In the genomic region with DNA sequence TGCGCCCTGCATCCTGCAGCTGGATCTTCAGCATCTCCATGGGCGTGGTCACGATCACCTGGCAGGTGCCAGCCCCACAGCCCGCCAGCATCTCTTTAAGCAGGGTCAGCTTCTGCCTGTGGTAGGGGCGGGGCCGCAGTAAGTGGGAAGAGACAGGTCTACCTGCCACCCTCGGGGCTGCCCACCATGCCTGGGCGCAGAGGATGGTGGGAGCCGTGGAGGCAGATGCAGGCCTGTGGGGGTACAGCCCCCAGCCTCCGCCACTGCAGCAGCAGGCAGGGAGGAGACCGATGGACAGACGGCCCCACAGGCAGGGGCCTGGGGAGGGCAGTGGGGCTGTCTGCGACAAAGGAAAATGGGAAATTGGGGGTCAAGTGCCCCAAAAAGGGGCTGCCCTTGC, we compare ENCODE assay signal across 1 cellular context.
TF ChIP-seq lines count a peak whose summit lies in the region.

No MANE protein-coding gene starts in this region.

TF ChIP-seq in K562, 482 proteins besides CTCF, POLR2A, EP300 and RAD21:
- TF ChIP-seq ZNF561 (CRISPR knock-in tag; conservative IDR thresholded peaks at IDR 0.05) (no peak), ZKSCAN1 (IDR thresholded peaks at IDR 0.05; ENCODE audit: low read depth, low read length) (no peak), RBM22 (IDR thresholded peaks at IDR 0.05; ENCODE audit: low read depth, low read length, poor library complexity, severe bottlenecking) (peak; percentile 3), MTF1 (CRISPR knock-in tag; IDR thresholded peaks at IDR 0.05; ENCODE audit: borderline replicate concordance) (no peak)
- TF ChIP-seq, protein P1, sequence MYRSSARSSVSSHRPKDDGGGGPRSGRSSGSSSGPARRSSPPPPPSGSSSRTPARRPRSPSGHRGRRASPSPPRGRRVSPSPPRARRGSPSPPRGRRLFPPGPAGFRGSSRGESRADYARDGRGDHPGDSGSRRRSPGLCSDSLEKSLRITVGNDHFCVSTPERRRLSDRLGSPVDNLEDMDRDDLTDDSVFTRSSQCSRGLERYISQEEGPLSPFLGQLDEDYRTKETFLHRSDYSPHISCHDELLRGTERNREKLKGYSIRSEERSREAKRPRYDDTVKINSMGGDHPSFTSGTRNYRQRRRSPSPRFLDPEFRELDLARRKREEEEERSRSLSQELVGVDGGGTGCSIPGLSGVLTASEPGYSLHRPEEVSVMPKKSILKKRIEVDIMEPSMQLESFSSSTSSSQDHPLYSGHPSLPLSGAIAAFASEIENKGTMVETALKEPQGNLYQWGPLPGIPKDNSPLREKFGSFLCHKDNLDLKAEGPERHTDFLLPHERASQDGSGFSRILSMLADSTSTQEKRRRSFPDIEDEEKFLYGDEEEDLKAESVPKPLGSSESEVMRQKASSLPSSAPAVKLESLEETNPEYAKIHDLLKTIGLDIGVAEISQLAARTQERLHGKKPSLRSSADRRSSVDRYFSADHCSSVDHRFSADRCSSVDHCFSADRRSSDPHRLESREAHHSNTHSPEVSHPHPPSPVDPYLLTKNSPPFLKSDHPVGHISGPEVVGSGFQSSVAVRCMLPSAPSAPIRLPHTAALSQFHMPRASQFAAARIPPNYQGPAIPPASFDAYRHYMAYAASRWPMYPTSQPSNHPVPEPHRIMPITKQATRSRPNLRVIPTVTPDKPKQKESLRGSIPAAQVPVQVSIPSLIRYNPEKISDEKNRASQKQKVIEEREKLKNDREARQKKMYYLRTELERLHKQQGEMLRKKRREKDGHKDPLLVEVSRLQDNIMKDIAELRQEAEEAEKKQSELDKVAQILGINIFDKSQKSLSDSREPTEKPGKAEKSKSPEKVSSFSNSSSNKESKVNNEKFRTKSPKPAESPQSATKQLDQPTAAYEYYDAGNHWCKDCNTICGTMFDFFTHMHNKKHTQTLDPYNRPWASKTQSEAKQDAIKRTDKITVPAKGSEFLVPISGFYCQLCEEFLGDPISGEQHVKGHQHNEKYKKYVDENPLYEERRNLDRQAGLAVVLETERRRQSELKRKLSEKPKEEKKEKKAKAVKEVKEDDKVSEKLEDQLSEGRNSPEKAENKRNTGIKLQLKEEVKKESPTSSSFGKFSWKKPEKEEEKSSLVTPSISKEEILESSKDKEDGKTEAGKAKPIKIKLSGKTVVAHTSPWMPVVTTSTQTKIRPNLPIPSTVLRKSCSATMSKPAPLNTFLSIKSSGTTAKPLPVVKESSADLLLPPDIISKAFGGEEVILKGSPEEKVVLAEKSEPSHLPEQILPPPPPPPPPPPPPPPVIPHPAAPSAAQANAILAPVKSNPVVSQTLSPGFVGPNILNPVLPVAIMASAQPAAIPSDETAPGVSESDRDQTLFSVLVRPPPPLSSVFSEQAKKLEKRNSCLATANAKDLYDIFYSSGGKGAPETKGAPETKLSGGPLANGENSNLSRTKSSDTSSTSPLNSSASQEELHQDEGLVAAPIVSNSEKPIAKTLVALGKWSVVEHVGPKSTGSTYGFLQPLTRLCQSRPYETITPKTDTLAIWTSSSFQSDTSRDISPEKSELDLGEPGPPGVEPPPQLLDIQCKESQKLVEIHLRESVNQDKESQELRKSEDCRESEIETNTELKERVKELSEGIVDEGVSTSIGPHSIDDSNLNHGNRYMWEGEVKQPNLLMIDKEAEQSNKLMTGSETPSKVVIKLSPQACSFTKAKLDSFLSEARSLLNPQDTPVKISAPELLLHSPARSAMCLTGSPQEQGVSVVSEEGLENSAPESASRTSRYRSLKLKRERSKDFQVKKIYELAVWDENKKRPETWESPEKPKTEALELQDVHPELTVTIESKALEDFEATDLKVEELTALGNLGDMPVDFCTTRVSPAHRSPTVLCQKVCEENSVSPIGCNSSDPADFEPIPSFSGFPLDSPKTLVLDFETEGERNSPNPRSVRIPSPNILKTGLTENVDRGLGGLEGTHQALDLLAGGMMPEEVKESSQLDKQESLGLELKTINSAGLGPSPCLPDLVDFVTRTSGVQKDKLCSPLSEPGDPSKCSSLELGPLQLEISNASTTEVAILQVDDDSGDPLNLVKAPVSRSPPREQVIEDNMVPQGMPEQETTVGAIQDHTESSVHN (IDR thresholded peaks at IDR 0.05; ENCODE audit: borderline replicate concordance in 1 of 2, low read depth in 1 of 2) = no peak
- TF ChIP-seq, protein P2, sequence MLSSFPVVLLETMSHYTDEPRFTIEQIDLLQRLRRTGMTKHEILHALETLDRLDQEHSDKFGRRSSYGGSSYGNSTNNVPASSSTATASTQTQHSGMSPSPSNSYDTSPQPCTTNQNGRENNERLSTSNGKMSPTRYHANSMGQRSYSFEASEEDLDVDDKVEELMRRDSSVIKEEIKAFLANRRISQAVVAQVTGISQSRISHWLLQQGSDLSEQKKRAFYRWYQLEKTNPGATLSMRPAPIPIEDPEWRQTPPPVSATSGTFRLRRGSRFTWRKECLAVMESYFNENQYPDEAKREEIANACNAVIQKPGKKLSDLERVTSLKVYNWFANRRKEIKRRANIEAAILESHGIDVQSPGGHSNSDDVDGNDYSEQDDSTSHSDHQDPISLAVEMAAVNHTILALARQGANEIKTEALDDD (IDR thresholded peaks at IDR 0.05) = no peak
TF ChIP-seq in K562: peak in this region for 1.
